ENCODE assay signal across 22 cellular contexts in the genomic region with DNA sequence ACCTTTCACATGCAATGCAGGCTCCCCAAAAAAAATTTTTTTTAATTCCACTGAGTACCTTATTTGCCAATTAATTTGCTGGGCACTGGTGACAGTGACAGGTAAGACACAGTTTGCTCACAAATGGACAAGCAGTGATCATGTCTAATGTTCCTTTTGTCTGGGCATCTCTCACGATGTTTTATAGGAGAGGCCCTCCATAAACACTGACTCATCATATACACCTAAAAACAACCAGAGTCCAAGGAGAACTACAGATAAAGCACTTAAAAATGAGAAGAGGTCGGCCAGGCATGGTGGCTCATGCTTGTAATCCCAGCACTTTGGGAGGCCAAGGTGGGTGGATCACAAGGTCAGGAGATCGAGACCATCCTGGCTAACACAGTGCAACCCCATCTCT.
DNase-seq lines count a peak whose midpoint lies in the region; ATAC-seq, FAIRE-seq and TF ChIP-seq lines count a peak whose summit lies in the region.
"Had no signal": no experiment of that assay in that cellular context is flagged by ENCODE, and none has a peak within 500 bp of the region (broad histone marks: within the 10 kb centered on the region; RNA-seq: fewer than 3 reads in every experiment).

No MANE protein-coding gene starts in this region.

- TF ChIP-seq CTCF in A549 (IDR thresholded peaks at IDR 0.05) (no peak), Caco-2 (IDR thresholded peaks at IDR 0.05; ENCODE audit: insufficient read depth in 1 of 2, low read depth in 1 of 2, low read length in 1 of 2, severe bottlenecking in 1 of 2, unreplicated experiment in 1 of 2) (no peak), PC-3 (conservative IDR thresholded peaks at IDR 0.05; ENCODE audit: low read depth, low read length) (no peak), K562 (IDR thresholded peaks at IDR 0.05 in 2 of 3, conservative IDR thresholded peaks at IDR 0.05 in 1 of 3; ENCODE audit: insufficient read depth in 2 of 3, low read depth in 1 of 3, low read length in 3 of 3) (no peak)

- H3K9me1 ChIP-seq in K562 (ENCODE audit: control insufficient read depth, insufficient read depth, low read length) = no peaks in the 10 kb centered on the region

- H3K4me2 ChIP-seq in A549 (no peak overlapping the region), PC-3 (ENCODE audit: low read length) (no peak overlapping the region), K562 (ENCODE audit: insufficient read depth, low read length) (no peak overlapping the region)
- H3K4me2 ChIP-seq: BLaER1 had no signal

- H3K4me1 ChIP-seq in A549 (no peaks in the 10 kb centered on the region; the same call in 2 of the 3 replicates), Caco-2 (no peaks in the 10 kb centered on the region), PC-3 (ENCODE audit: insufficient read depth, low read length) (peaks cover 7% of the 10 kb centered on the region; the same call in 1 of the 2 replicates), K562 (replicated peaks in 1 of 2; ENCODE audit: control insufficient read depth in 2 of 2, insufficient read depth in 2 of 2, low read length in 2 of 2) (no peaks in the 10 kb centered on the region)
- H3K4me1 ChIP-seq: BLaER1 had no signal

- no peaks in the 10 kb centered on the region for H3K9me2 ChIP-seq in PC-3 (replicated peaks; ENCODE audit: low read length)

- ATAC-seq in A549 (no peak; a peak in 1 of 6 replicates), PC-3 (peak; percentile 72), K562 (no peak), GM21423 (IDR thresholded peaks at IDR 0.05; ENCODE audit: unreplicated experiment) (no peak)
- ATAC-seq: CD8-positive, alpha-beta T cell had no signal

- POLR2A ChIA-PET in A549 (lab: Yijun Ruan, JAX) = no interaction called here
- POLR2A ChIA-PET in Caco-2 (lab: Charles Lee) = no interaction called here
- POLR2A ChIA-PET in PC-3 (lab: Charles Lee; ENCODE audit: unreplicated experiment) = no interaction called here
- POLR2A ChIA-PET in K562 (lab: Yijun Ruan, JAX) = interaction anchor here (0.6 kb wide), 1 partner anchor 100 kb away, joined by 3 read pairs; no protein-coding TSS in a partner anchor

- BruUV-seq in Caco-2 (replicated peaks; lab: Mats Ljungman, UMichigan) (no TSS peak), PC-3 (replicated peaks; lab: Mats Ljungman, UMichigan) (no TSS peak), K562 (replicated peaks; lab: Mats Ljungman, UMichigan) (no TSS peak)

- TF ChIP-seq RAD21 in A549 (conservative IDR thresholded peaks at IDR 0.05 in 1 of 2, IDR thresholded peaks at IDR 0.05 in 1 of 2) (no peak), K562 (CRISPR knock-in tag; conservative IDR thresholded peaks at IDR 0.05 in 1 of 2, IDR thresholded peaks at IDR 0.05 in 1 of 2) (no peak)

- no peak for TF ChIP-seq POLR2A in A549 (IDR thresholded peaks at IDR 0.05; ENCODE audit: low read length)
- TF ChIP-seq POLR2A in K562 (conservative IDR thresholded peaks at IDR 0.05) = no peak

- H3K4me1 Mint-ChIP-seq in Caco-2 (ENCODE audit: low read depth, unreplicated experiment) = peaks cover 14% of the 10 kb centered on the region
- H3K4me1 Mint-ChIP-seq: B cell had no signal

- H2AFZ ChIP-seq in PC-3 (ENCODE audit: low read length) (no peak overlapping the region), K562 (ENCODE audit: low read depth, low read length) (no peak overlapping the region)

- peak overlapping the region; percentile 69 for H3K27ac Mint-ChIP-seq in Caco-2 (ENCODE audit: unreplicated experiment)
- H3K27ac Mint-ChIP-seq: B cell; CD4-positive, CD25-positive, alpha-beta regulatory T cell; CD8-positive, alpha-beta T cell had no signal

- no peaks in the 10 kb centered on the region for H3F3A ChIP-seq in PC-3 (ENCODE audit: low read length, unreplicated experiment)

- intact Hi-C loops in Caco-2 (cut with micrococcal nuclease; ENCODE audit: unreplicated experiment) (no loop called here), PC-3 (cut with micrococcal nuclease) (no loop called here), K562 (cut with micrococcal nuclease) (loop anchor here (5.0 kb wide), 1 partner anchor 80 kb away; no protein-coding TSS in a partner anchor)

- H3K79me2 ChIP-seq in PC-3 (ENCODE audit: low read length) (no peaks in the 10 kb centered on the region), K562 (ENCODE audit: control insufficient read depth, insufficient read depth, low read length) (no peaks in the 10 kb centered on the region)

- H3K9me3 ChIP-seq in A549 (no peaks in the 10 kb centered on the region), Caco-2 (no peaks in the 10 kb centered on the region), PC-3 (ENCODE audit: low read length) (no peaks in the 10 kb centered on the region), K562 (replicated peaks; ENCODE audit: control insufficient read depth, insufficient read depth, low read depth, low read length) (no peaks in the 10 kb centered on the region)
- H3K9me3 ChIP-seq: BLaER1, HAP-1 had no signal

- in situ Hi-C loops in K562 (cut with MboI) = no loop called here

- H3K4me3 ChIP-seq in A549 = no peak overlapping the region
- no peak overlapping the region for H3K4me3 ChIP-seq in Caco-2 (ENCODE audit: low read depth, low read length)
- no peak overlapping the region for H3K4me3 ChIP-seq in PC-3 (ENCODE audit: low read length)
- H3K4me3 ChIP-seq in K562 = no peak overlapping the region
- H3K4me3 ChIP-seq: BLaER1, GM12878, HAP-1 had no signal

- no peak for FAIRE-seq in A549 (lab: Jason Lieb, UNC)
- FAIRE-seq in K562 (lab: Jason Lieb, UNC) = no peak
- FAIRE-seq: D721Med, GM19239, H54 had no signal

- H3K36me3 Mint-ChIP-seq in Caco-2 (ENCODE audit: insufficient read depth, unreplicated experiment) = peaks cover 40% of the 10 kb centered on the region

- TF ChIP-seq EP300 in A549 (IDR thresholded peaks at IDR 0.05) = no peak
- TF ChIP-seq EP300 in K562 (IDR thresholded peaks at IDR 0.05; ENCODE audit: low read length) = no peak

- H3K27me3 Mint-ChIP-seq in Caco-2 (ENCODE audit: insufficient read depth, unreplicated experiment) = no peaks in the 10 kb centered on the region
- H3K27me3 Mint-ChIP-seq: B cell; CD4-positive, CD25-positive, alpha-beta regulatory T cell had no signal

- no peak for DNase-seq in A549 (ENCODE audit: low read depth in 1 of 2, low spot score in 1 of 2)
- no peak for DNase-seq in Caco-2
- peak; percentile 19 for DNase-seq in PC-3
- DNase-seq in K562 (ENCODE audit: extremely low read depth in 1 of 4, low spot score in 3 of 4) = no peak
- no peak for DNase-seq in NCI-H345 treated with DMSO at 0.1 percent for 48 hours (lab: John Stamatoyannopoulos, UW; ENCODE audit: unreplicated experiment)
- no peak for DNase-seq in activated CD4-positive, alpha-beta T cell treated with anti-CD3 and anti-CD28 coated beads for 4 hours
- DNase-seq: CD4-positive, CD25-positive, alpha-beta regulatory T cell; CD8-positive, alpha-beta T cell; DMS 273 treated with DMSO at 0.1 percent for 48 hours; DMS79; EL; GDM1; GOT3 had no signal

- 72% methylated on average over 3 of the region's 3 CpGs for WGBS in A549 (ENCODE audit: missing lambda C conversion rate)
- WGBS in K562 (ENCODE audit: insufficient coverage, low coverage, missing lambda C conversion rate) = 25% methylated on average over 2 of the region's 3 CpGs

- no peak overlapping the region for H3K4me3 Mint-ChIP-seq in Caco-2 (ENCODE audit: unreplicated experiment)
- H3K4me3 Mint-ChIP-seq: B cell; CD4-positive, CD25-positive, alpha-beta regulatory T cell; CD8-positive, alpha-beta T cell had no signal

- no peak overlapping the region for H3K9ac ChIP-seq in PC-3 (ENCODE audit: low read length)
- H3K9ac ChIP-seq in K562 (ENCODE audit: insufficient read depth in 1 of 2, low read depth in 2 of 2, low read length in 2 of 2) = no peak overlapping the region
- H3K9ac ChIP-seq: BLaER1 had no signal

- no peaks in the 10 kb centered on the region for H3K9me3 Mint-ChIP-seq in Caco-2 (ENCODE audit: unreplicated experiment)

- H3K27me3 ChIP-seq in Caco-2 (replicated peaks; ENCODE audit: control insufficient read depth, insufficient read depth, low read length) (no peaks in the 10 kb centered on the region), PC-3 (ENCODE audit: low read length) (no peaks in the 10 kb centered on the region), K562 (ENCODE audit: control insufficient read depth in 2 of 2, insufficient read depth in 2 of 2, low read length in 2 of 2) (no peaks in the 10 kb centered on the region)
- H3K27me3 ChIP-seq: BLaER1 had no signal

- no peaks in the 10 kb centered on the region for H3K36me3 ChIP-seq in Caco-2 (ENCODE audit: control insufficient read depth, insufficient read depth, low read length)
- no peaks in the 10 kb centered on the region for H3K36me3 ChIP-seq in PC-3 (ENCODE audit: low read depth, low read length)
- no peaks in the 10 kb centered on the region for H3K36me3 ChIP-seq in K562 (ENCODE audit: control insufficient read depth, insufficient read depth, low read length)
- H3K36me3 ChIP-seq: HAP-1 had no signal

- H3K27ac ChIP-seq in A549 = no peak overlapping the region
- no peak overlapping the region for H3K27ac ChIP-seq in PC-3 (ENCODE audit: low read length)
- H3K27ac ChIP-seq in K562 (ENCODE audit: extremely low read depth, low read depth, low read length) = no peak overlapping the region
- H3K27ac ChIP-seq: BLaER1, C4-2B had no signal

- CTCF ChIA-PET in A549 (lab: Yijun Ruan, JAX) = interaction anchor here (1.1 to 3.7 kb wide), 9 partner anchors 8 to 78 kb away, joined by 4 to 19 read pairs (median 10); no protein-coding TSS in a partner anchor
- CTCF ChIA-PET in Caco-2 (lab: Charles Lee) = interaction anchor here (1.0 kb wide), 1 partner anchor 64 kb away, joined by 4 read pairs; no protein-coding TSS in a partner anchor
- CTCF ChIA-PET in PC-3 (lab: Charles Lee) = no interaction called here
- CTCF ChIA-PET in K562 (lab: Yijun Ruan, JAX; ENCODE audit: low intra/inter-chr PET ratio) = no interaction called here

- H4K20me1 ChIP-seq in PC-3 (ENCODE audit: low read length) (no peaks in the 10 kb centered on the region), K562 (replicated peaks; ENCODE audit: control insufficient read depth, insufficient read depth, low read length) (0 out of 2 replicates have a peak, but pooled peaks cover 3% of the 10 kb centered on the region)
- H4K20me1 ChIP-seq: BLaER1 had no signal

TF ChIP-seq in A549, 52 proteins besides CTCF, POLR2A, EP300 and RAD21 (continues in another document):
- TF ChIP-seq HOXB5 (CRISPR knock-in tag; IDR thresholded peaks at IDR 0.05) (no peak), MAFK (IDR thresholded peaks at IDR 0.05; ENCODE audit: partially characterized antibody) (peak; percentile 60), HOXB13 (CRISPR knock-in tag; IDR thresholded peaks at IDR 0.05; ENCODE audit: low read depth) (no peak), FOSL2 (IDR thresholded peaks at IDR 0.05) (no peak), FOSL2 (CRISPR knock-in tag; IDR thresholded peaks at IDR 0.05) (no peak), JUNB (IDR thresholded peaks at IDR 0.05) (no peak)

TF ChIP-seq in K562, 482 proteins besides CTCF, POLR2A, EP300 and RAD21:
- TF ChIP-seq TAF7 (tag; IDR thresholded peaks at IDR 0.05) (no peak), ZNF316 (IDR thresholded peaks at IDR 0.05) (peak; percentile 52), C11orf30 (IDR thresholded peaks at IDR 0.05; ENCODE audit: low read depth) (peak; percentile 24; the same call in 1 of the 2 replicates)

Comparison
In these comparisons a context has a peak if more than half of its experiments do, and no peak if none do; other contexts are left out.
1. CTCF ChIA-PET loops: an anchor here in A549 (1.1 to 3.7 kb wide) and Caco-2 (1.0 kb wide); none called in PC-3 and K562.
2. Of the 35 proteins assayed by ChIP-seq in both K562 and A549: peak only in K562: none; only in A549: MAFK; in both: none; in neither: 34.